30 cellular contexts compared by ENCODE assay signal in genomic region chr10:79941146-79941545, GRCh38. TPM values are rescaled to one million over a fixed set of nuclear protein-coding genes. Genes with fewer than 3 reads are reported as not detected.
"Had no signal": no experiment of that assay in that cellular context is flagged by ENCODE, and none has a peak within 500 bp of the region (broad histone marks: within the 10 kb centered on the region; RNA-seq: fewer than 3 reads in every experiment).

No MANE protein-coding gene starts in this region.

- H3K4me3 ChIP-seq: dorsolateral prefrontal cortex, gastroesophageal sphincter, heart left ventricle, hepatocyte, lower lobe of right lung, mucosa of descending colon, ovary, psoas muscle, sigmoid colon, spleen, stomach, thyroid gland had no signal

- H3K4me1 Mint-ChIP-seq: mesothelial cell of epicardium had no signal

- H3K4me1 ChIP-seq: foreskin keratinocyte, gastroesophageal sphincter, psoas muscle, sigmoid colon, thyroid gland had no signal

- H3K9me3 Mint-ChIP-seq: mesothelial cell of epicardium; naive thymus-derived CD4-positive, alpha-beta T cell; nephron had no signal

- H3K4me2 ChIP-seq: hepatocyte had no signal

- DNase-seq: cortex of kidney; effector CD4-positive, alpha-beta T cell; foreskin keratinocyte; heart left ventricle; kidney glomerular epithelial cell; left colon; left ventricle myocardium superior; lower lobe of right lung; mucosa of descending colon; naive thymus-derived CD4-positive, alpha-beta T cell; nucleus accumbens; ovary; posterior cingulate gyrus; psoas muscle; sigmoid colon; spleen; stimulated activated CD4-positive, alpha-beta T cell treated with anti-CD3 and anti-CD28 coated beads, Interleukin-4, amount 100 ng/mL, for 4 hours; stimulated activated naive CD4-positive, alpha-beta T cell; stomach; thyroid gland; trophoblast cell had no signal

- H3K36me3 Mint-ChIP-seq: mesothelial cell of epicardium had no signal

- H2AFZ ChIP-seq: hepatocyte had no signal

- H3K9me3 ChIP-seq: gastroesophageal sphincter, heart left ventricle, lower lobe of right lung, mucosa of descending colon, ovary, psoas muscle, sigmoid colon, spleen, stomach, thyroid gland had no signal

- H3K27ac ChIP-seq: dorsolateral prefrontal cortex, epithelial cell of prostate, foreskin keratinocyte, gastroesophageal sphincter, heart left ventricle, hepatocyte, lower lobe of right lung, ovary, psoas muscle, sigmoid colon, spleen, stomach, thyroid gland had no signal

- H3K27ac Mint-ChIP-seq: mesothelial cell of epicardium; naive thymus-derived CD4-positive, alpha-beta T cell; nephron had no signal

- H3K27me3 ChIP-seq: dorsolateral prefrontal cortex, foreskin keratinocyte, gastroesophageal sphincter, heart left ventricle, hepatocyte, ovary, sigmoid colon, stomach, thyroid gland had no signal

- H3K4me3 Mint-ChIP-seq: mesothelial cell of epicardium; naive thymus-derived CD4-positive, alpha-beta T cell; nephron had no signal

- H3K36me3 ChIP-seq: ovary, sigmoid colon, thyroid gland had no signal

- ATAC-seq: esophagus mucosa; foreskin keratinocyte; gastroesophageal sphincter; heart left ventricle; left colon; left ventricle myocardium superior; mucosa of descending colon; naive thymus-derived CD4-positive, alpha-beta T cell; psoas muscle; right cardiac atrium had no signal

RNA-seq across cellular contexts. Expression of gene SFTPD, which starts 7.8 kb away (rescaled TPM):
- polyA plus RNA-seq: fibroblast of lung; naive thymus-derived CD4-positive, alpha-beta T cell had no signal
